In genomic region chr14:68291820-68292219, GRCh38 we compare ENCODE assay signal across 9 cellular contexts.
A peak's percentile ranks its signal among the peaks of the same experiment; 100 is the strongest.
DNase-seq lines count a peak whose midpoint lies in the region; ATAC-seq and TF ChIP-seq lines count a peak whose summit lies in the region.
"Had no signal": no experiment of that assay in that cellular context is flagged by ENCODE, and none has a peak within 500 bp of the region (broad histone marks: within the 10 kb centered on the region; RNA-seq: fewer than 3 reads in every experiment).

No MANE protein-coding gene starts in this region.

- H3K9ac ChIP-seq in KMS-11, result peak overlapping the region; percentile 52
- 0 out of 2 replicates have a peak overlapping the region, but pooled peaks have one; percentile 13 for H3K9ac ChIP-seq in SU-DHL-6 (ENCODE audit: low read length)

- H3K27me3 Mint-ChIP-seq in mesothelial cell of epicardium (ENCODE audit: low read depth) (no peaks in the 10 kb centered on the region), glutamatergic neuron (ENCODE audit: unreplicated experiment) (no peaks in the 10 kb centered on the region)

- H3K79me2 ChIP-seq in KMS-11 (ENCODE audit: insufficient read depth, low read depth) (no peaks in the 10 kb centered on the region), SU-DHL-6 (ENCODE audit: insufficient read depth, low read length) (no peaks in the 10 kb centered on the region)

- DNase-seq in COLO668 (lab: John Stamatoyannopoulos, UW; ENCODE audit: unreplicated experiment) (peak; percentile 26), mesothelial cell of epicardium (ENCODE audit: low spot score in 2 of 2, unreplicated experiment in 2 of 2) (no peak), glutamatergic neuron (no peak), cortex of kidney (lab: John Stamatoyannopoulos, UW) (no peak)
- no peak for DNase-seq in stimulated activated CD4-positive, alpha-beta T cell treated with anti-CD3 and anti-CD28 coated beads, Interleukin-15, amount 100 ng/mL, for 24 hours
- DNase-seq: activated CD4-positive, alpha-beta T cell treated with anti-CD3 and anti-CD28 coated beads, Interleukin-2, amount 50 U/mL, for 48 hours had no signal

- H3K36me3 Mint-ChIP-seq in mesothelial cell of epicardium (no peaks in the 10 kb centered on the region), glutamatergic neuron (ENCODE audit: unreplicated experiment) (no peaks in the 10 kb centered on the region)

- H3K9me2 ChIP-seq in SU-DHL-6 (replicated peaks; ENCODE audit: insufficient read depth, low read length), result no peaks in the 10 kb centered on the region

- peak overlapping the region; percentile 88 for H3K27ac ChIP-seq in KMS-11
- H3K27ac ChIP-seq in SU-DHL-6 (ENCODE audit: low read depth, low read length), result no peak overlapping the region

- H3K27ac Mint-ChIP-seq in mesothelial cell of epicardium (peak overlapping the region; percentile 96), glutamatergic neuron (ENCODE audit: unreplicated experiment) (no peak overlapping the region)

- H3K27me3 ChIP-seq in KMS-11 (ENCODE audit: insufficient read depth, low read depth) (no peaks in the 10 kb centered on the region), SU-DHL-6 (ENCODE audit: low read length) (no peaks in the 10 kb centered on the region)

- ATAC-seq in HG03139 (IDR thresholded peaks at IDR 0.05; ENCODE audit: unreplicated experiment), result no peak

- no peak for TF ChIP-seq CTCF in KMS-11 (conservative IDR thresholded peaks at IDR 0.05; ENCODE audit: low read depth, low read length)
- no peak for TF ChIP-seq CTCF in SU-DHL-6 (IDR thresholded peaks at IDR 0.05; ENCODE audit: insufficient read depth, low read length, poor library complexity, severe bottlenecking)
- no peak for TF ChIP-seq CTCF in mesothelial cell of epicardium (IDR thresholded peaks at IDR 0.05; ENCODE audit: unreplicated experiment)
- TF ChIP-seq CTCF in glutamatergic neuron (IDR thresholded peaks at IDR 0.05; ENCODE audit: partially characterized antibody, unreplicated experiment), result no peak

- H3K9me3 ChIP-seq in SU-DHL-6 (ENCODE audit: insufficient read depth, low read length), result no peaks in the 10 kb centered on the region

- no peaks in the 10 kb centered on the region for H4K20me1 ChIP-seq in KMS-11 (ENCODE audit: insufficient read depth)
- H4K20me1 ChIP-seq in SU-DHL-6 (ENCODE audit: low read depth, low read length), result no peaks in the 10 kb centered on the region

- H3K9me3 Mint-ChIP-seq in mesothelial cell of epicardium, result no peaks in the 10 kb centered on the region
- H3K9me3 Mint-ChIP-seq in glutamatergic neuron (ENCODE audit: unreplicated experiment), result peaks cover 3% of the 10 kb centered on the region

- H3K4me2 ChIP-seq in KMS-11, result peak overlapping the region; percentile 62
- H3K4me2 ChIP-seq in SU-DHL-6 (ENCODE audit: low read depth, low read length, poor library complexity, severe bottlenecking), result no peak overlapping the region

- peaks cover 76% of the 10 kb centered on the region for H3K4me1 Mint-ChIP-seq in mesothelial cell of epicardium
- peaks cover 4% of the 10 kb centered on the region for H3K4me1 Mint-ChIP-seq in glutamatergic neuron (ENCODE audit: low read depth, unreplicated experiment)

- no peak overlapping the region for H3K4me3 ChIP-seq in KMS-11 (IDR thresholded peaks at IDR 0.05; ENCODE audit: insufficient read depth, low read depth, low read length)
- no peak overlapping the region for H3K4me3 ChIP-seq in SU-DHL-6 (ENCODE audit: insufficient read depth, low read length, poor library complexity, severe bottlenecking)

- peak overlapping the region; percentile 34; the same call in 1 of the 2 replicates for H2AFZ ChIP-seq in KMS-11 (ENCODE audit: low read depth)
- H2AFZ ChIP-seq in SU-DHL-6 (ENCODE audit: low read depth, low read length, severe bottlenecking), result no peak overlapping the region

- H3K4me1 ChIP-seq in KMS-11 (ENCODE audit: low read depth, poor library complexity, severe bottlenecking), result peaks cover 66% of the 10 kb centered on the region

- H3K4me3 Mint-ChIP-seq in mesothelial cell of epicardium (no peak overlapping the region), glutamatergic neuron (ENCODE audit: unreplicated experiment) (no peak overlapping the region)

- no peaks in the 10 kb centered on the region for H3K36me3 ChIP-seq in KMS-11 (ENCODE audit: insufficient read depth)
- no peaks in the 10 kb centered on the region for H3K36me3 ChIP-seq in SU-DHL-6 (ENCODE audit: low read length)

- H3F3A ChIP-seq in SU-DHL-6 (ENCODE audit: insufficient read depth), result peaks cover 37% of the 10 kb centered on the region; the same call in 1 of the 2 replicates
